In the genomic region with DNA sequence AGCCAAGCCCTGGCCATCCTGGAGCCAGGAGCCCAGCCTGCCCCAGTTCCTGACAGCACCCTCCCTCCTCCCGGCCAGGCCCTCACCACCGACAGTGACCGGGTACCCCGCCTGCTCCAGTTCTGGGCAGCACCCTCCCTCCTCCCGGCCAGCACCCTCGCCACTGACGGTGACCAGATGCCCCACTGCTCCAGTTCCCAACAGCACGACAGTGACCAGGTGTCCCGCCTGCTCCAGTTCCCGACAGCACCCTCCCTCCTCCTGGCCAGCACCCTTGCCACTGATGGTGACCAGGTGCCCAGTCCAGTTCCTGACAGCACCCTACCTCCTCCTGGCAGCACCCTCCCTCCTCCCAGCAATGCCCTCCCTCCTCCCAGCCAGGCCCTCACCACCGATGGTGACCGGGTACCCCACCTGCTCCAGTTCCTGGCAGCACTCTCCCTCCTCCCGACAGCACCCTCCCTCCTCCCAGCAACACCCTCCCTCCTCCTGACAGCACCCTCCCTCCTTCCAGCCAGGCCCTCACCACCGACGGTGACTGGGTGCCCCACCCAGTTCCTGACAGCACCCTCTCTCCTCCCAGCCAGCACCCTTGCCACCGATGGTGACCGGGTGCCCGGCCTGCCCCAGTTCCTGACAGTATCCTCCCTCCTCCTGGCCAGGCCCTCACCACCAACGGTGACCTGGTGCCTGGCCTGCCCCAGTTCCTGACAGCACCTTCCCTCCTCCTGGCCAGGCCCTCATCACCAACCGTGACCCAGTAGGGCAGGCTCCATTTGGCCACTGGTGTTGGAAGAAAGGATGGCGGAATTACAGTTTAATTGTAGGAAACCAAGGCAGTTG, we compare ENCODE assay signal across 1 cellular context.
TF ChIP-seq lines count a peak whose summit lies in the region.

No MANE protein-coding gene starts in this region.

TF ChIP-seq in HEK293, 187 proteins besides CTCF, POLR2A, EP300 and RAD21 (continued from another document):
- TF ChIP-seq, protein P1, sequence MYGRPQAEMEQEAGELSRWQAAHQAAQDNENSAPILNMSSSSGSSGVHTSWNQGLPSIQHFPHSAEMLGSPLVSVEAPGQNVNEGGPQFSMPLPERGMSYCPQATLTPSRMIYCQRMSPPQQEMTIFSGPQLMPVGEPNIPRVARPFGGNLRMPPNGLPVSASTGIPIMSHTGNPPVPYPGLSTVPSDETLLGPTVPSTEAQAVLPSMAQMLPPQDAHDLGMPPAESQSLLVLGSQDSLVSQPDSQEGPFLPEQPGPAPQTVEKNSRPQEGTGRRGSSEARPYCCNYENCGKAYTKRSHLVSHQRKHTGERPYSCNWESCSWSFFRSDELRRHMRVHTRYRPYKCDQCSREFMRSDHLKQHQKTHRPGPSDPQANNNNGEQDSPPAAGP (tag by site-specific recombination; IDR thresholded peaks at IDR 0.05), result peak; percentile 90
- TF ChIP-seq ZFHX2 (tag by site-specific recombination; conservative IDR thresholded peaks at IDR 0.05), result no peak
- 0 out of 2 replicates have a peak, but pooled peaks have one; percentile 47 for TF ChIP-seq KLF1 (tag by site-specific recombination; IDR thresholded peaks at IDR 0.05)
- TF ChIP-seq ZNF416 (tag by site-specific recombination; IDR thresholded peaks at IDR 0.05), result no peak
- no peak for TF ChIP-seq ZNF426 (tag by site-specific recombination; IDR thresholded peaks at IDR 0.05)
